In the genomic region with DNA sequence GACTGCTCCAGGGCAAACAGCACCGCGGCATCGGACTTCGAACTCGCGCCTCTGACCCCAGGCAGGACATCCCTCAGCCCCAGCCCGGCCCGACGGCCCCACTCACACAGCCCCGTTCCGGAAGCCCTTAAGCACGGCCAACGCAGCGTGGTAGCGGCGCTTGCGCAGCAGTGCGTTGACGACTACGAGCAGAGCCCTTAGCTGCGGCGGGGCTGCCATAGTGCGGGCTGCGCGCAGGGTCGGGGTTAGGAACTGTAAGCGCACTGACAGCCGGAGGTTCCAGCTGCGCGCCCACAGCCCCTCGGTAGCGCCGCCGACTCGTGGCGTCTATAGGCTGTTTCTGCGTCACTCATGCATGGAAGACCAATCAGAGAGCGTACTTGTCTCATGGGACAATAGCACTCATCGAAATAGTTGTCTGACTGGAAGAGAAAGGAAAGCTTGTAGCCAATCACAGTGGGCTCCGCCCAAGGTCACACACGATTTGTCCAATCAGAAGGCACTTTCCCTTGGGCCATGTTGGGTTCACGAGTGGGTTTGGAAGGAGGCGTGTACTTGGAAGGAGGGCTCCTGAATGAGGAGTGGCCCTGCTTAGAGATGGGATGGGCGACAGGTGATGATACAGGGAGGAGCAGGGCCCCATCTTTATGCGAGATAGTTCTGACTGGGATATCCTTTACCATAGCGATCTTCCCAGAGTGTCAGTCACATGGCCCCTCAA, we compare ENCODE assay signal across 8 cellular contexts. TPM values are rescaled to one million over a fixed set of nuclear protein-coding genes. Genes with fewer than 3 reads are reported as not detected.
DNase-seq lines count a peak whose midpoint lies in the region; ATAC-seq and TF ChIP-seq lines count a peak whose summit lies in the region.

PXMP4 (minus strand) TSS at position 322 of the 721 bp plus-strand sequence; CDS start at position 219, 103 bp downstream.

- peaks cover 3% of the 10 kb centered on the region for H3K36me3 Mint-ChIP-seq in endothelial cell (ENCODE audit: low read depth, unreplicated experiment)

- H3K4me1 ChIP-seq in mesodermal cell (ENCODE audit: control insufficient read depth, insufficient read depth, low read length, poor library complexity, severe bottlenecking) = no peaks in the 10 kb centered on the region

- H3K36me3 ChIP-seq in mesodermal cell (ENCODE audit: control insufficient read depth, insufficient read depth, low read length) = no peaks in the 10 kb centered on the region

- DNase-seq in COLO668 (lab: John Stamatoyannopoulos, UW; ENCODE audit: unreplicated experiment) = peak; percentile 94
- DNase-seq in HT-29 (ENCODE audit: low spot score) = peak; percentile 98
- peak; percentile 83 for DNase-seq in NOMO-1 treated with dmso at 0.1 percent for 144 hours (lab: John Stamatoyannopoulos, UW; ENCODE audit: unreplicated experiment)
- peak; percentile 78 for DNase-seq in activated CD8-positive, alpha-beta memory T cell treated with anti-CD3 and anti-CD28 coated beads, Interleukin-2, amount 50 U/mL, for 4 hours
- DNase-seq in endothelial cell (ENCODE audit: low spot score) = peak; percentile 67
- peak; percentile 72 to 80 for DNase-seq in stimulated activated CD8-positive, alpha-beta memory T cell treated with anti-CD3 and anti-CD28 coated beads, Interleukin-15, amount 100 ng/mL, for 4 hours (ENCODE audit: low read depth in 2 of 2)

- no peak within 1 kb of the TSS for H3K27ac Mint-ChIP-seq in endothelial cell (ENCODE audit: unreplicated experiment)

- H3K27me3 Mint-ChIP-seq in endothelial cell (ENCODE audit: unreplicated experiment) = peaks cover 5% of the 10 kb centered on the region

- H3K4me3 Mint-ChIP-seq in endothelial cell (ENCODE audit: unreplicated experiment) = peak within 1 kb of the TSS; percentile 81

- no peaks in the 10 kb centered on the region for H3K9me3 Mint-ChIP-seq in endothelial cell (ENCODE audit: unreplicated experiment)

- ATAC-seq in GM21360 (IDR thresholded peaks at IDR 0.05; ENCODE audit: unreplicated experiment) = peak; percentile 95

- WGBS in mesodermal cell (ENCODE audit: insufficient coverage in 2 of 2), 2 experiments = 51 to 70% methylated on average over 39 to 46 of the region's 46 CpGs

- peak within 1 kb of the TSS; percentile 33 for H3K4me3 ChIP-seq in mesodermal cell (ENCODE audit: extremely low read depth, insufficient read depth, low read length, poor library complexity, severe bottlenecking)

- TF ChIP-seq CTCF in endothelial cell (IDR thresholded peaks at IDR 0.05; ENCODE audit: unreplicated experiment) = no peak

- no peaks in the 10 kb centered on the region for H3K9me3 ChIP-seq in mesodermal cell (ENCODE audit: control insufficient read depth, low read length)

- H3K27ac ChIP-seq in mesodermal cell (ENCODE audit: low read depth, low read length, severe bottlenecking) = no peak within 1 kb of the TSS

- peaks cover 4% of the 10 kb centered on the region for H3K4me1 Mint-ChIP-seq in endothelial cell (ENCODE audit: unreplicated experiment)

RNA-seq across cellular contexts. Expression of gene PXMP4, which starts in this region (rescaled TPM):
- total RNA-seq in HT-29 (2014; rRNA removed; shearing (Covaris generic)) = 14.5 and 28.1 TPM in 2 replicates
- 6.0 TPM for total RNA-seq in endothelial cell (ENCODE audit: unreplicated experiment)
- 2.0 TPM for polyA plus RNA-seq in mesodermal cell (2013, experiment 1 of 2)
- polyA plus RNA-seq in mesodermal cell (2013, experiment 2 of 2) = 2.1 TPM
